1 cellular context compared by ENCODE assay signal in genomic region chr12:4648499-4649357, GRCh38.
TF ChIP-seq lines count a peak whose summit lies in the region.

TSS of gene AKAP3 (minus strand) at chr12:4649051. CDS start at chr12:4638196, 10,855 bp downstream.
TSS of gene NDUFA9 (plus strand) at chr12:4649114. CDS start at chr12:4649127, 13 bp downstream.

TF ChIP-seq in HepG2, 621 proteins besides CTCF, POLR2A, EP300 and RAD21 (continued from another document and continues in another):
- TF ChIP-seq ZNF646 (CRISPR knock-in tag; IDR thresholded peaks at IDR 0.05) (no peak), TOE1 (CRISPR knock-in tag; IDR thresholded peaks at IDR 0.05) (peak; percentile 47; the same call in 1 of the 2 replicates), MYPOP (CRISPR knock-in tag; IDR thresholded peaks at IDR 0.05) (peak; percentile 87), MZF1 (CRISPR knock-in tag; IDR thresholded peaks at IDR 0.05; ENCODE audit: borderline replicate concordance) (no peak), DMAP1 (CRISPR knock-in tag; IDR thresholded peaks at IDR 0.05) (peak; percentile 66; the same call in 1 of the 2 replicates), NR2C2 (CRISPR knock-in tag; IDR thresholded peaks at IDR 0.05; ENCODE audit: borderline replicate concordance) (peak; percentile 62; the same call in 1 of the 2 replicates), PAXIP1 (CRISPR knock-in tag; conservative IDR thresholded peaks at IDR 0.05) (peak; percentile 37; the same call in 1 of the 2 replicates), SOX6 (IDR thresholded peaks at IDR 0.05) (no peak), SOX6 (CRISPR knock-in tag; IDR thresholded peaks at IDR 0.05) (peak; percentile 53; the same call in 1 of the 2 replicates), ZSCAN5A (CRISPR knock-in tag; IDR thresholded peaks at IDR 0.05; ENCODE audit: borderline replicate concordance) (peak; percentile 78; the same call in 1 of the 2 replicates), NR0B2 (CRISPR knock-in tag; IDR thresholded peaks at IDR 0.05) (0 out of 2 replicates have a peak, but pooled peaks have one; percentile 46), ZNF564 (CRISPR knock-in tag; IDR thresholded peaks at IDR 0.05) (0 out of 2 replicates have a peak, but pooled peaks have one; percentile 46), HNF1B (CRISPR knock-in tag; IDR thresholded peaks at IDR 0.05) (peak; percentile 87; the same call in 1 of the 2 replicates), ZNF557 (CRISPR knock-in tag; IDR thresholded peaks at IDR 0.05) (no peak), HES4 (CRISPR knock-in tag; IDR thresholded peaks at IDR 0.05; ENCODE audit: borderline replicate concordance) (0 out of 2 replicates have a peak, but pooled peaks have one; percentile 38), ZNF260 (CRISPR knock-in tag; IDR thresholded peaks at IDR 0.05; ENCODE audit: borderline replicate concordance, low read depth) (no peak), KLF6 (CRISPR knock-in tag; IDR thresholded peaks at IDR 0.05) (0 out of 2 replicates have a peak, but pooled peaks have one; percentile 39), FOXM1 (CRISPR knock-in tag; IDR thresholded peaks at IDR 0.05) (no peak), SPEN (CRISPR knock-in tag; IDR thresholded peaks at IDR 0.05; ENCODE audit: low read depth) (peak; percentile 88; the same call in 1 of the 2 replicates), MED8 (CRISPR knock-in tag; IDR thresholded peaks at IDR 0.05; ENCODE audit: insufficient replicate concordance) (peak; percentile 26), ATF7-NPFF (CRISPR knock-in tag; IDR thresholded peaks at IDR 0.05; ENCODE audit: low read depth) (no peak), ZNF746 (CRISPR knock-in tag; IDR thresholded peaks at IDR 0.05) (peak; percentile 38; the same call in 1 of the 2 replicates), HNF1A (IDR thresholded peaks at IDR 0.05; ENCODE audit: low read depth) (no peak), HNF1A (CRISPR knock-in tag; IDR thresholded peaks at IDR 0.05; ENCODE audit: borderline replicate concordance) (0 out of 2 replicates have a peak, but pooled peaks have one; percentile 44), ZNF574 (CRISPR knock-in tag; IDR thresholded peaks at IDR 0.05) (peak; percentile 79), HNRNPL (IDR thresholded peaks at IDR 0.05; ENCODE audit: low read depth, low read length) (no peak), NCOA5 (CRISPR knock-in tag; IDR thresholded peaks at IDR 0.05) (no peak), ZNF772 (CRISPR knock-in tag; IDR thresholded peaks at IDR 0.05) (peak; percentile 39; the same call in 1 of the 2 replicates)
